1 cellular context compared by ENCODE assay signal in genomic region chr3:46477145-46477544, GRCh38.
TF ChIP-seq lines count a peak whose summit lies in the region.

No MANE protein-coding gene starts in this region.

TF ChIP-seq in GM23338, 12 proteins besides CTCF, POLR2A, EP300 and RAD21:
- no peak for TF ChIP-seq ZNF462 (CRISPR knock-in tag; IDR thresholded peaks at IDR 0.05)
- no peak for TF ChIP-seq ZNF331 (CRISPR knock-in tag; IDR thresholded peaks at IDR 0.05; ENCODE audit: low read depth)
- TF ChIP-seq STAT1 (IDR thresholded peaks at IDR 0.05; ENCODE audit: unreplicated experiment): no peak
- TF ChIP-seq NANOG (IDR thresholded peaks at IDR 0.05; ENCODE audit: borderline replicate concordance): no peak
- no peak for TF ChIP-seq CREB1 (CRISPR knock-in tag; IDR thresholded peaks at IDR 0.05; ENCODE audit: low read depth)
- TF ChIP-seq EZH2phosphoT487 (IDR thresholded peaks at IDR 0.05; ENCODE audit: unreplicated experiment): no peak
- TF ChIP-seq, protein P1, sequence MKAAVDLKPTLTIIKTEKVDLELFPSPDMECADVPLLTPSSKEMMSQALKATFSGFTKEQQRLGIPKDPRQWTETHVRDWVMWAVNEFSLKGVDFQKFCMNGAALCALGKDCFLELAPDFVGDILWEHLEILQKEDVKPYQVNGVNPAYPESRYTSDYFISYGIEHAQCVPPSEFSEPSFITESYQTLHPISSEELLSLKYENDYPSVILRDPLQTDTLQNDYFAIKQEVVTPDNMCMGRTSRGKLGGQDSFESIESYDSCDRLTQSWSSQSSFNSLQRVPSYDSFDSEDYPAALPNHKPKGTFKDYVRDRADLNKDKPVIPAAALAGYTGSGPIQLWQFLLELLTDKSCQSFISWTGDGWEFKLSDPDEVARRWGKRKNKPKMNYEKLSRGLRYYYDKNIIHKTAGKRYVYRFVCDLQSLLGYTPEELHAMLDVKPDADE (IDR thresholded peaks at IDR 0.05): no peak
- no peak for TF ChIP-seq POLR2AphosphoS5 (IDR thresholded peaks at IDR 0.05; ENCODE audit: low read depth)
- TF ChIP-seq ZNF114 (CRISPR knock-in tag; IDR thresholded peaks at IDR 0.05): no peak
- TF ChIP-seq JUNB (IDR thresholded peaks at IDR 0.05; ENCODE audit: unreplicated experiment): no peak
- no peak for TF ChIP-seq REST (IDR thresholded peaks at IDR 0.05; ENCODE audit: unreplicated experiment)
- TF ChIP-seq EZH2 (IDR thresholded peaks at IDR 0.05; ENCODE audit: low read depth, unreplicated experiment): no peak
